8 cellular contexts compared by ENCODE assay signal in the genomic region with DNA sequence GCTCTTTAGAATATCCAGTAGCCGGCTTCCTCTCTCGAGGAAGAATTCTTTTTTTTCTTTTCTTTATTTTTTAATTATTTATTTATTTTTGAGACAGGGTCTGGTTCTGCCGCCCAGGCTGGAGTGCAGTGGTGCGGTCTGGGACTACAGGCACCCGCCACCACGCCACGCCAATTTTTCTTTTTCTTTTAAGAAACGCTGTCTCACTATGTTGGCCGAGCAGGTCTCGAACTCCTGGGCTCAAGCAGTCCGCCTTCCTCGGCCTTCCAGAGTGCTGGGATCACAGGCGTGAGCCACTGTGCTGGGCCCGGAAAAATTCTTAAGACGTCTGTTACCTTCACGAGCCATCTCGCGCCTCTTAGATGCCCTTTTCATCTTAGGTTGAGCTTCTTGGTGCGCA. TPM values are rescaled to one million over a fixed set of nuclear protein-coding genes. Genes with fewer than 3 reads are reported as not detected.
DNase-seq lines count a peak whose midpoint lies in the region; ATAC-seq and TF ChIP-seq lines count a peak whose summit lies in the region.

No MANE protein-coding gene starts in this region.

- H3K4me1 ChIP-seq in CD8-positive, alpha-beta memory T cell (ENCODE audit: insufficient read depth, low read length) = peaks cover 26% of the 10 kb centered on the region
- H3K4me1 ChIP-seq in PC-9 (replicated peaks; ENCODE audit: insufficient read depth) = peaks cover 34% of the 10 kb centered on the region
- peaks cover 16% of the 10 kb centered on the region for H3K4me1 ChIP-seq in osteoblast (ENCODE audit: insufficient read depth, low read length)

- H3K9me3 ChIP-seq in CD8-positive, alpha-beta memory T cell (ENCODE audit: low read length) = no peaks in the 10 kb centered on the region
- no peaks in the 10 kb centered on the region for H3K9me3 ChIP-seq in PC-9 (ENCODE audit: insufficient read depth, low read depth)
- no peaks in the 10 kb centered on the region for H3K9me3 ChIP-seq in osteoblast (ENCODE audit: low read depth, low read length)

- ATAC-seq in esophagus mucosa = no peak

- peak overlapping the region; percentile 77 to 95 (median 88) for H3K27ac Mint-ChIP-seq in CD8-positive, alpha-beta memory T cell

- peak overlapping the region; percentile 84 to 94 (median 86) for H3K4me3 Mint-ChIP-seq in CD8-positive, alpha-beta memory T cell

- H3K9me3 Mint-ChIP-seq in CD8-positive, alpha-beta memory T cell = no peaks in the 10 kb centered on the region

- no peaks in the 10 kb centered on the region for H3K9me2 ChIP-seq in PC-9 (ENCODE audit: insufficient read depth)

- no peak for DNase-seq in CD8-positive, alpha-beta memory T cell
- DNase-seq in PC-9 (no peak), epithelial cell of esophagus (ENCODE audit: low read depth) (no peak), osteoblast (ENCODE audit: insufficient read length, low spot score, missing footprints) (no peak), cortex of kidney (lab: John Stamatoyannopoulos, UW) (no peak), KG1 (lab: John Stamatoyannopoulos, UW) (no peak)
- DNase-seq in stimulated activated CD4-positive, alpha-beta T cell treated with anti-CD3 and anti-CD28 coated beads, Interleukin-12 subunit alpha, Interleukin-12 subunit beta, amount 100 ng/mL, for 4 hours = no peak

- no peaks in the 10 kb centered on the region for H3K27me3 ChIP-seq in CD8-positive, alpha-beta memory T cell (ENCODE audit: insufficient read depth, low read length, poor library complexity, severe bottlenecking)
- H3K27me3 ChIP-seq in PC-9 (ENCODE audit: insufficient read depth, low read depth) (no peaks in the 10 kb centered on the region), osteoblast (ENCODE audit: insufficient read depth, low read length) (peaks cover 2% of the 10 kb centered on the region)

- H3K27me3 Mint-ChIP-seq in CD8-positive, alpha-beta memory T cell = no peaks in the 10 kb centered on the region

- H2AFZ ChIP-seq in PC-9 = peak overlapping the region; percentile 93
- H2AFZ ChIP-seq in osteoblast (ENCODE audit: low read length) = peak overlapping the region; percentile 97

- H3K27ac ChIP-seq in CD8-positive, alpha-beta memory T cell (ENCODE audit: low read depth, low read length) = no peak overlapping the region
- H3K27ac ChIP-seq in PC-9 (no peak overlapping the region), osteoblast (ENCODE audit: low read depth, low read length) (peak overlapping the region; percentile 91)

- CTCF ChIA-PET in CD8-positive, alpha-beta memory T cell (lab: Charles Lee) = no interaction called here
- CTCF ChIA-PET in PC-9 (lab: Charles Lee) = interaction anchor here (0.6 kb wide), 1 partner anchor 175 kb away, joined by 3 read pairs; no protein-coding TSS in a partner anchor

- peaks cover 35% of the 10 kb centered on the region for H3K79me2 ChIP-seq in PC-9 (ENCODE audit: low read depth)
- H3K79me2 ChIP-seq in osteoblast (ENCODE audit: insufficient read depth, low read length) = peaks cover 35% of the 10 kb centered on the region

- peak overlapping the region; percentile 93 for H3K4me2 ChIP-seq in PC-9
- H3K4me2 ChIP-seq in osteoblast (ENCODE audit: insufficient read depth, low read length) = peak overlapping the region; percentile 88

- BruUV-seq in PC-9 (replicated peaks; lab: Mats Ljungman, UMichigan) = TSS peak; percentile 64

- H3K4me3 ChIP-seq in CD8-positive, alpha-beta memory T cell (ENCODE audit: low read length) = no peak overlapping the region
- peak overlapping the region; percentile 98; the same call in 1 of the 2 replicates for H3K4me3 ChIP-seq in PC-9
- peak overlapping the region; percentile 62 for H3K4me3 ChIP-seq in epithelial cell of esophagus (ENCODE audit: low read length)
- H3K4me3 ChIP-seq in osteoblast (ENCODE audit: insufficient read depth, low read length) = peak overlapping the region; percentile 93

- H4K20me1 ChIP-seq in PC-9 (ENCODE audit: insufficient read depth) (0 out of 2 replicates have a peak, but pooled peaks cover 3% of the 10 kb centered on the region), osteoblast (ENCODE audit: insufficient read depth, low read length) (peaks cover 24% of the 10 kb centered on the region)

- 0 out of 2 replicates have a peak, but pooled peaks cover 3% of the 10 kb centered on the region for H3F3A ChIP-seq in PC-9 (ENCODE audit: insufficient read depth, low read depth)

- peaks cover 33 to 39% (median 37%) of the 10 kb centered on the region in 3 donors for H3K4me1 Mint-ChIP-seq in CD8-positive, alpha-beta memory T cell

- peaks cover 0 to 4% (median 0%) of the 10 kb centered on the region in 3 donors for H3K36me3 Mint-ChIP-seq in CD8-positive, alpha-beta memory T cell

- TF ChIP-seq CTCF in PC-9 (conservative IDR thresholded peaks at IDR 0.05) (no peak), epithelial cell of esophagus (IDR thresholded peaks at IDR 0.05; ENCODE audit: insufficient read depth, low read depth, low read length, missing control alignments) (no peak), osteoblast (IDR thresholded peaks at IDR 0.05; ENCODE audit: extremely low read depth, low read depth, low read length) (no peak)

- POLR2A ChIA-PET in CD8-positive, alpha-beta memory T cell (lab: Charles Lee) = no interaction called here
- POLR2A ChIA-PET in PC-9 (lab: Charles Lee; ENCODE audit: unreplicated experiment) = interaction anchor here (0.5 to 0.6 kb wide), 2 partner anchors 46 to 219 kb away, joined by 4 read pairs; no protein-coding TSS in a partner anchor

- intact Hi-C loops in PC-9 (cut with micrococcal nuclease; ENCODE audit: unreplicated experiment) = loop anchor here (1.0 to 5.0 kb wide), 2 partner anchors 44 to 190 kb away; no protein-coding TSS in a partner anchor

- no peaks in the 10 kb centered on the region for H3K36me3 ChIP-seq in CD8-positive, alpha-beta memory T cell (ENCODE audit: insufficient read depth, low read length)
- H3K36me3 ChIP-seq in PC-9 (ENCODE audit: low read depth) (no peaks in the 10 kb centered on the region), osteoblast (ENCODE audit: insufficient read depth, low read length) (no peaks in the 10 kb centered on the region)

RNA-seq across cellular contexts. Expression of a gene that starts 0.9 kb away (rescaled TPM):
- total RNA-seq in CD8-positive, alpha-beta memory T cell = 10 to 100 TPM; 34.7 to 35.4 TPM
- 14.4 TPM for polyA plus RNA-seq in CD8-positive, alpha-beta memory T cell
- total RNA-seq in PC-9 (2021) = 22.8 and 29.6 TPM in 2 replicates
- 30.0 and 41.8 TPM in 2 replicates for total RNA-seq in osteoblast
- total RNA-seq in esophagus mucosa = 33.8 TPM
